27 cellular contexts compared by ENCODE assay signal in genomic region chr2:24018241-24018640, GRCh38. TPM values are rescaled to one million over a fixed set of nuclear protein-coding genes. Genes with fewer than 3 reads are reported as not detected.
"Had no signal": no experiment of that assay in that cellular context is flagged by ENCODE, and none has a peak within 500 bp of the region (broad histone marks: within the 10 kb centered on the region; RNA-seq: fewer than 3 reads in every experiment).

No MANE protein-coding gene starts in this region.

- H3K9ac ChIP-seq: KMS-11 had no signal

- H3K27ac ChIP-seq: KMS-11 had no signal

- H3K27ac Mint-ChIP-seq: activated B cell treated with CpG ODN at 0.5 μM for 24 hours; activated CD4-positive, alpha-beta T cell treated with anti-CD3 and anti-CD28 coated beads, Interleukin-2, amount 10 ng/mL, durations not matched to agents 24 days and 14 days; activated naive CD4-positive, alpha-beta T cell treated with anti-CD3 and anti-CD28 coated beads for 36 hours; activated naive CD8-positive, alpha-beta T cell; activated T-helper 17 cell treated with anti-CD3 and anti-CD28 coated beads, Interleukin-2, amount 50 U/mL, for 72 hours; brain had no signal

- H3K9me3 Mint-ChIP-seq: activated B cell treated with CpG ODN at 0.5 μM for 24 hours; activated CD4-positive, alpha-beta T cell treated with anti-CD3 and anti-CD28 coated beads, Interleukin-2, amount 10 ng/mL, durations not matched to agents 24 days and 14 days; activated naive CD4-positive, alpha-beta T cell treated with anti-CD3 and anti-CD28 coated beads for 36 hours; activated T-helper 17 cell treated with anti-CD3 and anti-CD28 coated beads, Interleukin-2, amount 50 U/mL, for 72 hours; brain had no signal

- DNase-seq: activated B cell treated with CpG ODN at 0.5 μM for 24 hours; activated CD4-positive, alpha-beta T cell treated with anti-CD3 and anti-CD28 coated beads for 1 hour; activated CD4-positive, alpha-beta T cell treated with anti-CD3 and anti-CD28 coated beads, Interleukin-2, amount 10 ng/mL, durations not matched to agents 24 days and 14 days; activated CD4-positive, alpha-beta T cell treated with anti-CD3 and anti-CD28 coated beads, Interleukin-2, amount 50 U/mL, for 48 hours; activated gamma-delta T cell; activated naive CD4-positive, alpha-beta T cell treated with anti-CD3 and anti-CD28 coated beads for 36 hours; activated T-cell treated with anti-CD3 and anti-CD28 coated beads for 4 hours; activated T-cell treated with anti-CD3 and anti-CD28 coated beads, Interleukin-2, amount 50 U/mL, for 48 hours; amygdala; MG63; MV-4-11; NCI-H1092 treated with DMSO at 0.1 percent for 48 hours; NCI-H1417 treated with DMSO at 0.1 percent for 48 hours; NCI-H187; NCI-H2107; NCI-H2171 treated with DMSO at 0.1 percent for 48 hours; NCI-H226; NCI-H526; NCI-H82; SIG-M5; T-helper 17 cell; T-helper 9 cell had no signal

- H3K4me2 ChIP-seq: KMS-11 had no signal

- H3K9me3 ChIP-seq: MG63 had no signal

- H3K4me3 Mint-ChIP-seq: activated B cell treated with CpG ODN at 0.5 μM for 24 hours; activated CD4-positive, alpha-beta T cell treated with anti-CD3 and anti-CD28 coated beads, Interleukin-2, amount 10 ng/mL, durations not matched to agents 24 days and 14 days; activated naive CD4-positive, alpha-beta T cell treated with anti-CD3 and anti-CD28 coated beads for 36 hours; activated naive CD8-positive, alpha-beta T cell; activated T-helper 17 cell treated with anti-CD3 and anti-CD28 coated beads, Interleukin-2, amount 50 U/mL, for 72 hours; brain; T-helper 17 cell had no signal

- H3K36me3 Mint-ChIP-seq: activated naive CD8-positive, alpha-beta T cell had no signal

- ATAC-seq: activated T-helper 17 cell treated with anti-CD3 and anti-CD28 coated beads, Interleukin-2, amount 50 U/mL, for 72 hours; T-helper 17 cell had no signal

- H3K27me3 ChIP-seq: MG63 had no signal

- H3K4me3 ChIP-seq: MG63 had no signal

- H3K4me1 Mint-ChIP-seq: activated B cell treated with CpG ODN at 0.5 μM for 24 hours; activated CD4-positive, alpha-beta T cell treated with anti-CD3 and anti-CD28 coated beads, Interleukin-2, amount 10 ng/mL, durations not matched to agents 24 days and 14 days; activated T-helper 17 cell treated with anti-CD3 and anti-CD28 coated beads, Interleukin-2, amount 50 U/mL, for 72 hours; brain had no signal

- H3K27me3 Mint-ChIP-seq: activated B cell treated with CpG ODN at 0.5 μM for 24 hours had no signal

RNA-seq across cellular contexts. Expression of gene MFSD2B, which starts 8.4 kb away (rescaled TPM):
- total RNA-seq: activated B cell treated with CpG ODN at 0.5 μM for 24 hours; activated T-helper 17 cell treated with anti-CD3 and anti-CD28 coated beads, Interleukin-2, amount 50 U/mL, for 72 hours had no signal

RNA-seq across cellular contexts. Expression of gene FKBP1B, which starts 31.3 kb away (rescaled TPM):
- total RNA-seq: NCI-H460 had no signal
